16 cellular contexts compared by ENCODE assay signal in genomic region chr15:28961391-28961790, GRCh38.
DNase-seq lines count a peak whose midpoint lies in the region; ATAC-seq and TF ChIP-seq lines count a peak whose summit lies in the region.
"Had no signal": no experiment of that assay in that cellular context is flagged by ENCODE, and none has a peak within 500 bp of the region (broad histone marks: within the 10 kb centered on the region; RNA-seq: fewer than 3 reads in every experiment).

No MANE protein-coding gene starts in this region.

- H3K4me3 ChIP-seq in HCT116 (replicated peaks in 1 of 2; ENCODE audit: low read depth in 1 of 2, low read length in 2 of 2): no peak overlapping the region
- no peak overlapping the region for H3K4me3 ChIP-seq in esophagus muscularis mucosa
- no peak overlapping the region for H3K4me3 ChIP-seq in trophoblast cell (ENCODE audit: low read depth, low read length)
- no peak overlapping the region for H3K4me3 ChIP-seq in lower lobe of right lung

- no peaks in the 10 kb centered on the region for H3K79me1 ChIP-seq in trophoblast cell (ENCODE audit: low read length)

- no peak for TF ChIP-seq EP300 in esophagus muscularis mucosa (IDR thresholded peaks at IDR 0.05)

- peak overlapping the region; percentile 30; the same call in 1 of the 2 replicates for H3K27ac ChIP-seq in HCT116 (ENCODE audit: low read depth, low read length)
- H3K27ac ChIP-seq in esophagus muscularis mucosa (replicated peaks in 1 of 4): no peak overlapping the region
- H3K27ac ChIP-seq in trophoblast cell (ENCODE audit: low read depth, low read length): peak overlapping the region; percentile 56
- no peak overlapping the region for H3K27ac ChIP-seq in lower lobe of right lung
- H3K27ac ChIP-seq: C4-2B, HL-60 had no signal

- intact Hi-C loops in HCT116 (cut with micrococcal nuclease) (loop anchor here (2.0 kb wide), 1 partner anchor 15 kb away; no protein-coding TSS in a partner anchor), esophagus muscularis mucosa (cut with DNase I) (no loop called here), lower lobe of right lung (cut with DNase I) (no loop called here)

- H3K9ac ChIP-seq in HCT116 (ENCODE audit: low read length) (no peak overlapping the region), trophoblast cell (ENCODE audit: low read length) (no peak overlapping the region)

- TF ChIP-seq POLR2A in HCT116 (IDR thresholded peaks at IDR 0.05; ENCODE audit: borderline replicate concordance, extremely low read depth, insufficient read depth, insufficient read length) (no peak), esophagus muscularis mucosa (IDR thresholded peaks at IDR 0.05; ENCODE audit: low read depth) (no peak)

- H3K4me3 Mint-ChIP-seq in activated CD8-positive, alpha-beta memory T cell treated with anti-CD3 and anti-CD28 coated beads, Interleukin-2, amount 10 ng/mL, durations not matched to agents 7 days and 5 days: no peak overlapping the region

- H3K4me1 ChIP-seq in HCT116 (ENCODE audit: control insufficient read depth in 1 of 2, insufficient read depth in 2 of 2, low read length in 2 of 2) (peaks cover 6 to 17% of the 10 kb centered on the region in 2 experiments), esophagus muscularis mucosa (no peaks in the 10 kb centered on the region), trophoblast cell (ENCODE audit: control insufficient read depth in 1 of 2, insufficient read depth in 2 of 2, low read length in 2 of 2) (no peaks in the 10 kb centered on the region), lower lobe of right lung (no peaks in the 10 kb centered on the region)

- H2AFZ ChIP-seq in HCT116 (ENCODE audit: low read depth, low read length, poor library complexity, severe bottlenecking) (peak overlapping the region; percentile 86), trophoblast cell (ENCODE audit: insufficient read depth, low read length, poor library complexity) (no peak overlapping the region)

- H3K4me2 ChIP-seq in HCT116 (ENCODE audit: low read length) (peak overlapping the region; percentile 54), trophoblast cell (ENCODE audit: low read length) (no peak overlapping the region)

- no peak overlapping the region for H3K23ac ChIP-seq in trophoblast cell (ENCODE audit: low read length)

- H4K91ac ChIP-seq in trophoblast cell (ENCODE audit: low read depth, low read length): no peak overlapping the region

- H3K18ac ChIP-seq in trophoblast cell (ENCODE audit: low read length): no peak overlapping the region

- no peak overlapping the region for H3K27ac Mint-ChIP-seq in activated CD8-positive, alpha-beta memory T cell treated with anti-CD3 and anti-CD28 coated beads, Interleukin-2, amount 10 ng/mL, durations not matched to agents 7 days and 5 days

- TF ChIP-seq CTCF in HCT116 (IDR thresholded peaks at IDR 0.05 in 2 of 3, conservative IDR thresholded peaks at IDR 0.05 in 1 of 3; ENCODE audit: borderline replicate concordance in 1 of 3, insufficient read depth in 1 of 3, low read depth in 2 of 3, low read length in 2 of 3): no peak
- TF ChIP-seq CTCF in esophagus muscularis mucosa (IDR thresholded peaks at IDR 0.05): no peak
- no peak for TF ChIP-seq CTCF in lower lobe of right lung (IDR thresholded peaks at IDR 0.05)

- H3K27me3 ChIP-seq in HCT116 (ENCODE audit: insufficient read depth, low read length): no peaks in the 10 kb centered on the region
- no peaks in the 10 kb centered on the region for H3K27me3 ChIP-seq in esophagus muscularis mucosa
- no peaks in the 10 kb centered on the region for H3K27me3 ChIP-seq in trophoblast cell (ENCODE audit: insufficient read depth, low read length)
- H3K27me3 ChIP-seq in lower lobe of right lung (ENCODE audit: low read depth): no peaks in the 10 kb centered on the region

- no peak for TF ChIP-seq RAD21 in HCT116 (IDR thresholded peaks at IDR 0.05; ENCODE audit: low read depth)

- no peaks in the 10 kb centered on the region for H3K36me3 ChIP-seq in HCT116 (ENCODE audit: control insufficient read depth in 1 of 2, insufficient read depth in 2 of 2, low read length in 2 of 2)
- no peaks in the 10 kb centered on the region for H3K36me3 ChIP-seq in esophagus muscularis mucosa
- H3K36me3 ChIP-seq in trophoblast cell (ENCODE audit: control insufficient read depth in 1 of 2, insufficient read depth in 2 of 2, low read length in 2 of 2): no peaks in the 10 kb centered on the region
- H3K36me3 ChIP-seq in lower lobe of right lung: no peaks in the 10 kb centered on the region

- no TSS peak for BruUV-seq in HCT116 (replicated peaks; lab: Mats Ljungman, UMichigan)

- H3K4ac ChIP-seq in trophoblast cell (ENCODE audit: low read depth, low read length): no peak overlapping the region

- H3K9me2 ChIP-seq in HCT116 (ENCODE audit: insufficient read depth): no peaks in the 10 kb centered on the region

- H4K12ac ChIP-seq in trophoblast cell (ENCODE audit: low read depth, low read length): no peak overlapping the region

- H3K14ac ChIP-seq in trophoblast cell (ENCODE audit: low read length): no peak overlapping the region

- RAD21 ChIA-PET in HCT116 (lab: Charles Lee; ENCODE audit: low non-redundant PET in 1 of 2, low total read pairs in 2 of 2, uncharacterized antibody in 2 of 2, unreplicated experiment in 2 of 2): no interaction called here

- H4K20me1 ChIP-seq in HCT116 (ENCODE audit: insufficient read depth): no peaks in the 10 kb centered on the region

- H2BK12ac ChIP-seq in trophoblast cell (ENCODE audit: low read length): no peak overlapping the region

- no peak overlapping the region for H4K8ac ChIP-seq in trophoblast cell (ENCODE audit: low read depth, low read length)

- CTCF ChIA-PET in activated CD8-positive, alpha-beta memory T cell treated with anti-CD3 and anti-CD28 coated beads, Interleukin-2, amount 10 ng/mL, durations not matched to agents 7 days and 5 days (lab: Charles Lee): no interaction called here
- CTCF ChIA-PET in HCT116 (lab: Charles Lee): no interaction called here

- H3K9me3 ChIP-seq in HCT116 (ENCODE audit: control insufficient read depth in 1 of 2, insufficient read depth in 1 of 2, low read depth in 1 of 2, low read length in 2 of 2): no peaks in the 10 kb centered on the region
- H3K9me3 ChIP-seq in esophagus muscularis mucosa: no peaks in the 10 kb centered on the region
- no peaks in the 10 kb centered on the region for H3K9me3 ChIP-seq in trophoblast cell (ENCODE audit: insufficient read depth, low read depth, low read length)
- no peaks in the 10 kb centered on the region for H3K9me3 ChIP-seq in lower lobe of right lung

- ATAC-seq in activated CD8-positive, alpha-beta memory T cell treated with anti-CD3 and anti-CD28 coated beads, Interleukin-2, amount 10 ng/mL, durations not matched to agents 7 days and 5 days: no peak
- ATAC-seq in HCT116 (peak; percentile 54), lower lobe of right lung (no peak)

- no peaks in the 10 kb centered on the region for H3K9me3 Mint-ChIP-seq in activated CD8-positive, alpha-beta memory T cell treated with anti-CD3 and anti-CD28 coated beads, Interleukin-2, amount 10 ng/mL, durations not matched to agents 7 days and 5 days (ENCODE audit: low read depth)

- peak; percentile 39 for DNase-seq in activated CD8-positive, alpha-beta memory T cell treated with anti-CD3 and anti-CD28 coated beads, Interleukin-2, amount 50 U/mL, for 48 hours
- DNase-seq in activated CD8-positive, alpha-beta memory T cell treated with anti-CD3 and anti-CD28 coated beads, Interleukin-2, amount 10 ng/mL, durations not matched to agents 7 days and 5 days: no peak
- DNase-seq in HCT116 (ENCODE audit: low read depth, low spot score): no peak
- peak; percentile 78 for DNase-seq in esophagus muscularis mucosa (ENCODE audit: extremely low spot score)
- no peak for DNase-seq in trophoblast cell
- no peak for DNase-seq in lower lobe of right lung
- no peak for DNase-seq in NCI-H226
- no peak for DNase-seq in hypothalamus (lab: John Stamatoyannopoulos, UW)
- DNase-seq: COR-L47; DMS153; KBM-7; NCI-H1048; NCI-H69; NK-92 treated with Interleukin-12 subunit alpha and Interleukin-12 subunit beta, amount 100 ng/mL, for 24 hours had no signal

- 82% methylated on average over 12 of the region's 12 CpGs for WGBS in esophagus muscularis mucosa
- no CpG with 5 or more reads among the region's 12 CpGs for WGBS in trophoblast cell (ENCODE audit: extremely low coverage, insufficient coverage, insufficient read length)

- H3K36me3 Mint-ChIP-seq in activated CD8-positive, alpha-beta memory T cell treated with anti-CD3 and anti-CD28 coated beads, Interleukin-2, amount 10 ng/mL, durations not matched to agents 7 days and 5 days: peaks cover 1% of the 10 kb centered on the region

- H2BK5ac ChIP-seq in trophoblast cell (ENCODE audit: low read depth, low read length, poor library complexity): no peak overlapping the region

- no peak overlapping the region for H2AK5ac ChIP-seq in trophoblast cell (ENCODE audit: low read length)

- no peak overlapping the region for H2BK120ac ChIP-seq in trophoblast cell (ENCODE audit: insufficient read depth, low read length, poor library complexity)

- POLR2A ChIA-PET in HCT116 (lab: Charles Lee): no interaction called here

- H3K27me3 Mint-ChIP-seq in activated CD8-positive, alpha-beta memory T cell treated with anti-CD3 and anti-CD28 coated beads, Interleukin-2, amount 10 ng/mL, durations not matched to agents 7 days and 5 days: peaks cover 4% of the 10 kb centered on the region

- H3K79me2 ChIP-seq in HCT116 (ENCODE audit: insufficient read depth, low read length) (no peaks in the 10 kb centered on the region), trophoblast cell (ENCODE audit: control insufficient read depth, insufficient read depth, low read length, poor library complexity) (no peaks in the 10 kb centered on the region)

- peaks cover 35% of the 10 kb centered on the region for H3K4me1 Mint-ChIP-seq in activated CD8-positive, alpha-beta memory T cell treated with anti-CD3 and anti-CD28 coated beads, Interleukin-2, amount 10 ng/mL, durations not matched to agents 7 days and 5 days

TF ChIP-seq in HCT116, 20 proteins besides CTCF, POLR2A, EP300 and RAD21 (continues in another document):
- no peak for TF ChIP-seq EZH2 (IDR thresholded peaks at IDR 0.05)
- no peak for TF ChIP-seq ZBTB33 (IDR thresholded peaks at IDR 0.05; ENCODE audit: extremely low read depth, insufficient replicate concordance, low read length)
- no peak for TF ChIP-seq ZFX (IDR thresholded peaks at IDR 0.05)
- no peak for TF ChIP-seq SRF (IDR thresholded peaks at IDR 0.05; ENCODE audit: low read depth)

Comparison
In these comparisons a context has a peak if more than half of its experiments do, and no peak if none do; other contexts are left out.
1. DNase-seq: peak in activated CD8-positive, alpha-beta memory T cell treated with anti-CD3 and anti-CD28 coated beads, Interleukin-2, amount 50 U/mL, for 48 hours (single experiment) and esophagus muscularis mucosa (single experiment); none in activated CD8-positive, alpha-beta memory T cell treated with anti-CD3 and anti-CD28 coated beads, Interleukin-2, amount 10 ng/mL, durations not matched to agents 7 days and 5 days (single experiment), HCT116 (single experiment), trophoblast cell (0 of 2), lower lobe of right lung (single experiment), NCI-H226 (single experiment) and hypothalamus (0 of 51).
2. H3K27ac ChIP-seq: peak in HCT116 (single experiment) and trophoblast cell (single experiment); none in esophagus muscularis mucosa (0 of 4) and lower lobe of right lung (single experiment).